Comparison of ENCODE assay signal across 7 cellular contexts in the genomic region with DNA sequence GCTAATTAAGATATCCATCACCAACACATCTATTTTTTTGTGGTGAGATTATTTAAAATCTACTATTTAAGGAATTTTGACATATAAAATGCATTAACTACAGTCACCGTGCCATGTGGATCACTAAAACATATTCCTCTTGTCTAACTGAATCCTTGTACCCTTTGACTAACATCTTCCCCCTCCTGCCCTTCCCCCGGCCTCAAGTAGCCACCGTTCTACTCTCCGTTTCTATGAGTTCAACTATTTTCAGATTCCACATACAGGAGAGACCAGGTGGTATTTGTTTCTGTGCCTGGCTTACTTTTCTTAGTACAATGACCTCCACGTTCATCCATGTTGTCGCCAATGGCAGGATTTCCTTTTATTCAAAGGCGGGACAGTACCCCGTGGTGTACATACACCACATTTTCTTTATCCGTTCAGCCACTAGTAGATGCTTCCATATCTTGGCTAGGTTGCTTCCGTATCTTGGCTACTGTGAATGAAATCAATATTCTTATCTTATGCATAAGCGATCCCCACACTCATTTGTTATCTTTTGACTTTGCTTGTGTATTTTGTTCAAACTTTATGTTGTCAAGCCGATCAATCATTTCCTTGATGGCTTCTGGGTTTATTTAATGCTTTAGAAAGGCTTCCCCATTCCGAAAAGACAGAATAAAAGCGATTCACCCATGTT.
DNase-seq lines count a peak whose midpoint lies in the region; ATAC-seq and TF ChIP-seq lines count a peak whose summit lies in the region.

No MANE protein-coding gene starts in this region.

- H3K27ac Mint-ChIP-seq in HFFc6, result no peak overlapping the region
- no peak overlapping the region for H3K27ac Mint-ChIP-seq in activated T-helper 1 cell treated with anti-CD3 and anti-CD28 coated beads, Interleukin-12 subunit alpha, Interleukin-12 subunit beta, Interleukin-2, Interleukin-4 antibody, amounts not matched to agents 30 ng/mL and 10 ng/mL and 1 ng/mL, durations not matched to agents 14 hours and 24 hours and 36 hours

- no peaks in the 10 kb centered on the region for H3K36me3 ChIP-seq in iPS-18a (ENCODE audit: control insufficient read depth, low read depth, low read length)

- DNase-seq in HFFc6 (no peak), HPDE6-E6E7 (ENCODE audit: extremely low spot score) (no peak), HuH-7 (ENCODE audit: low spot score) (no peak)
- no peak for DNase-seq in activated T-helper 1 cell treated with anti-CD3 and anti-CD28 coated beads, Interleukin-12 subunit alpha, Interleukin-12 subunit beta, Interleukin-2, Interleukin-4 antibody, amounts not matched to agents 30 ng/mL and 10 ng/mL and 1 ng/mL, durations not matched to agents 14 hours and 24 hours and 36 hours (ENCODE audit: low spot score)

- no peaks in the 10 kb centered on the region for H3K36me3 Mint-ChIP-seq in HFFc6 (ENCODE audit: low read depth)
- no peaks in the 10 kb centered on the region for H3K36me3 Mint-ChIP-seq in activated T-helper 1 cell treated with anti-CD3 and anti-CD28 coated beads, Interleukin-12 subunit alpha, Interleukin-12 subunit beta, Interleukin-2, Interleukin-4 antibody, amounts not matched to agents 30 ng/mL and 10 ng/mL and 1 ng/mL, durations not matched to agents 14 hours and 24 hours and 36 hours (ENCODE audit: low read depth)

- H3K9me3 Mint-ChIP-seq in HFFc6, result no peaks in the 10 kb centered on the region
- H3K9me3 Mint-ChIP-seq in activated T-helper 1 cell treated with anti-CD3 and anti-CD28 coated beads, Interleukin-12 subunit alpha, Interleukin-12 subunit beta, Interleukin-2, Interleukin-4 antibody, amounts not matched to agents 30 ng/mL and 10 ng/mL and 1 ng/mL, durations not matched to agents 14 hours and 24 hours and 36 hours, result no peaks in the 10 kb centered on the region

- intact Hi-C loops in activated T-helper 1 cell treated with anti-CD3 and anti-CD28 coated beads, Interleukin-12 subunit alpha, Interleukin-12 subunit beta, Interleukin-2, Interleukin-4 antibody, amounts not matched to agents 30 ng/mL and 10 ng/mL and 1 ng/mL, durations not matched to agents 14 hours and 24 hours and 36 hours (cut with micrococcal nuclease), result loop anchor here (1.0 to 5.0 kb wide), 4 partner anchors 54 to 231 kb away; a partner anchor contains a TSS

- peaks cover 3% of the 10 kb centered on the region for H3K4me1 ChIP-seq in iPS-18a (ENCODE audit: control insufficient read depth, low read depth, low read length)

- H3K4me3 ChIP-seq in iPS-18a (ENCODE audit: low read length), result peak overlapping the region; percentile 65
- peak overlapping the region; percentile 21 to 48 (median 33) for H3K4me3 ChIP-seq in skin epidermis

- peaks cover 34% of the 10 kb centered on the region for H3K27me3 ChIP-seq in iPS-18a (ENCODE audit: control insufficient read depth, insufficient read depth, low read length)

- no peaks in the 10 kb centered on the region for H3K9me3 ChIP-seq in iPS-18a (ENCODE audit: control insufficient read depth, low read depth, low read length)

- H3K27me3 Mint-ChIP-seq in HFFc6 (ENCODE audit: insufficient read depth), result peaks cover 27% of the 10 kb centered on the region
- H3K27me3 Mint-ChIP-seq in activated T-helper 1 cell treated with anti-CD3 and anti-CD28 coated beads, Interleukin-12 subunit alpha, Interleukin-12 subunit beta, Interleukin-2, Interleukin-4 antibody, amounts not matched to agents 30 ng/mL and 10 ng/mL and 1 ng/mL, durations not matched to agents 14 hours and 24 hours and 36 hours (ENCODE audit: insufficient read depth), result peaks cover 62% of the 10 kb centered on the region

- no peak for ATAC-seq in HG03442 (IDR thresholded peaks at IDR 0.05; ENCODE audit: unreplicated experiment)

- peak overlapping the region; percentile 65 for H3K4me3 Mint-ChIP-seq in HFFc6
- H3K4me3 Mint-ChIP-seq in activated T-helper 1 cell treated with anti-CD3 and anti-CD28 coated beads, Interleukin-12 subunit alpha, Interleukin-12 subunit beta, Interleukin-2, Interleukin-4 antibody, amounts not matched to agents 30 ng/mL and 10 ng/mL and 1 ng/mL, durations not matched to agents 14 hours and 24 hours and 36 hours, result peak overlapping the region; percentile 70

- peak overlapping the region; percentile 56 for H3K9ac ChIP-seq in iPS-18a (ENCODE audit: low read length)

- TF ChIP-seq CTCF in HFFc6 (IDR thresholded peaks at IDR 0.05), result no peak

- H3K4me1 Mint-ChIP-seq in HFFc6 (ENCODE audit: low read depth), result peaks cover 6% of the 10 kb centered on the region; the same call in 1 of the 2 replicates
- H3K4me1 Mint-ChIP-seq in activated T-helper 1 cell treated with anti-CD3 and anti-CD28 coated beads, Interleukin-12 subunit alpha, Interleukin-12 subunit beta, Interleukin-2, Interleukin-4 antibody, amounts not matched to agents 30 ng/mL and 10 ng/mL and 1 ng/mL, durations not matched to agents 14 hours and 24 hours and 36 hours (ENCODE audit: low read depth), result peaks cover 18% of the 10 kb centered on the region

- H3K27ac ChIP-seq in iPS-18a (ENCODE audit: low read length), result no peak overlapping the region
- H3K27ac ChIP-seq in skin epidermis, result peak overlapping the region in 5 of 21 experiments; percentile 14 to 59 (median 49)
